Comparison of ENCODE assay signal across 26 cellular contexts in the genomic region with DNA sequence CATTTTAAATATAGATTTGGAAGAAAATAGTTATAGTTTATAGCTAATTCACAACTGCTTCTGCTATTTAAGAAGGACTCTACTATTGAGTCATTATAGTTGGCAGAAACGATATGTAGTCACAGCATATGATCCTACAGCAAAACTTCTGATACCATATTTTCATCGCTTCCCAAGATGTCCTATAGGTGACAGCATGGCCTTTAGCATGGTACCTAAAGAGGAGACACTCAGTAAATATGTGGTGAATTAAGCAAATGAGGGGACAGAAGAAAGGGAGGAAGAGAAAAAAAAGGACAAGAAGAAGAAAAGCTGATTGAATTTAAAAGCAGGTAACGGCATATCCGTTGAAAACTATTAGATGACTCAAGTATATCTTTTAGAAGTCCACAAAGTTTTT.
"Had no signal": no experiment of that assay in that cellular context is flagged by ENCODE, and none has a peak within 500 bp of the region (broad histone marks: within the 10 kb centered on the region; RNA-seq: fewer than 3 reads in every experiment).

No MANE protein-coding gene starts in this region.

- H3K4me3 ChIP-seq: ascending aorta, cardiac muscle cell, colonic mucosa, gastrocnemius medialis, left lung, lung, neural progenitor cell, right atrium auricular region, smooth muscle cell, transverse colon had no signal

- H2AFZ ChIP-seq: neural progenitor cell had no signal

- H3K4me1 ChIP-seq: ascending aorta, colonic mucosa, gastrocnemius medialis, left lung, neural progenitor cell, right atrium auricular region, transverse colon had no signal

- H3K4me3 Mint-ChIP-seq: activated naive CD4-positive, alpha-beta T cell treated with anti-CD3 and anti-CD28 coated beads for 36 hours; activated naive CD8-positive, alpha-beta T cell treated with anti-CD3 and anti-CD28 coated beads for 36 hours; activated T-helper 1 cell treated with anti-CD3 and anti-CD28 coated beads, Interleukin-12 subunit alpha, Interleukin-12 subunit beta, Interleukin-2, Interleukin-4 antibody, amounts not matched to agents 30 ng/mL and 10 ng/mL and 1 ng/mL, durations not matched to agents 14 hours and 24 hours and 36 hours; brain; natural killer cell; neural progenitor cell had no signal

- H3K36me3 ChIP-seq: ascending aorta, cardiac muscle cell, colonic mucosa, gastrocnemius medialis, left lung, neural progenitor cell, right atrium auricular region, transverse colon had no signal

- H3K36me3 Mint-ChIP-seq: activated naive CD8-positive, alpha-beta T cell treated with anti-CD3 and anti-CD28 coated beads for 36 hours; brain; natural killer cell; neural progenitor cell had no signal

- H3K27ac ChIP-seq: ascending aorta, cardiac muscle cell, colonic mucosa, gastrocnemius medialis, left lung, neural progenitor cell, right atrium auricular region, transverse colon had no signal

- H3K27me3 ChIP-seq: ascending aorta, cardiac muscle cell, colonic mucosa, gastrocnemius medialis, left lung, neural progenitor cell, right atrium auricular region, transverse colon had no signal

- H3K9me3 Mint-ChIP-seq: activated naive CD4-positive, alpha-beta T cell treated with anti-CD3 and anti-CD28 coated beads for 36 hours; activated T-helper 1 cell treated with anti-CD3 and anti-CD28 coated beads, Interleukin-12 subunit alpha, Interleukin-12 subunit beta, Interleukin-2, Interleukin-4 antibody, amounts not matched to agents 30 ng/mL and 10 ng/mL and 1 ng/mL, durations not matched to agents 14 hours and 24 hours and 36 hours; brain; natural killer cell; neural progenitor cell had no signal

- H3K9ac ChIP-seq: neural progenitor cell had no signal

- H3K4me2 ChIP-seq: neural progenitor cell, smooth muscle cell had no signal

- H3K4me1 Mint-ChIP-seq: activated naive CD8-positive, alpha-beta T cell treated with anti-CD3 and anti-CD28 coated beads for 36 hours; brain; natural killer cell; neural progenitor cell had no signal

- ATAC-seq: gastrocnemius medialis, left lung, natural killer cell had no signal

- H3K27me3 Mint-ChIP-seq: brain had no signal

- H3K27ac Mint-ChIP-seq: activated naive CD4-positive, alpha-beta T cell treated with anti-CD3 and anti-CD28 coated beads for 36 hours; activated naive CD8-positive, alpha-beta T cell treated with anti-CD3 and anti-CD28 coated beads for 36 hours; activated T-helper 1 cell treated with anti-CD3 and anti-CD28 coated beads, Interleukin-12 subunit alpha, Interleukin-12 subunit beta, Interleukin-2, Interleukin-4 antibody, amounts not matched to agents 30 ng/mL and 10 ng/mL and 1 ng/mL, durations not matched to agents 14 hours and 24 hours and 36 hours; brain; natural killer cell; neural progenitor cell had no signal

- H3K9me3 ChIP-seq: ascending aorta, colonic mucosa, gastrocnemius medialis, left lung, right atrium auricular region, transverse colon had no signal

- DNase-seq: activated CD4-positive, alpha-beta T cell treated with anti-CD3 and anti-CD28 coated beads for 4 hours; activated CD4-positive, alpha-beta T cell treated with anti-CD3 and anti-CD28 coated beads, Interleukin-2, amount 50 U/mL, for 48 hours; activated CD8-positive, alpha-beta memory T cell treated with anti-CD3 and anti-CD28 coated beads for 24 hours; activated effector memory CD4-positive, alpha-beta T cell treated with anti-CD3 and anti-CD28 coated beads, Interleukin-2, amount 50 U/mL, for 16 hours; activated naive CD4-positive, alpha-beta T cell treated with anti-CD3 and anti-CD28 coated beads for 36 hours; activated naive CD8-positive, alpha-beta T cell treated with anti-CD3 and anti-CD28 coated beads for 36 hours; cerebellar nuclear complex; colonic mucosa; effector CD8-positive, alpha-beta T cell; erythroblast; gastrocnemius medialis; glutamatergic neuron; left lung; mesendoderm; natural killer cell; stimulated activated CD4-positive, alpha-beta T cell treated with anti-CD3 and anti-CD28 coated beads, Interleukin-15, amount 100 ng/mL, for 24 hours; stimulated activated naive CD4-positive, alpha-beta T cell; transverse colon had no signal
